26 cellular contexts compared by ENCODE assay signal in genomic region chr16:47490471-47490870, GRCh38. TPM values are rescaled to one million over a fixed set of nuclear protein-coding genes. Genes with fewer than 3 reads are reported as not detected.
DNase-seq lines count a peak whose midpoint lies in the region; ATAC-seq and TF ChIP-seq lines count a peak whose summit lies in the region.
"Had no signal": no experiment of that assay in that cellular context is flagged by ENCODE, and none has a peak within 500 bp of the region (broad histone marks: within the 10 kb centered on the region; RNA-seq: fewer than 3 reads in every experiment).

No MANE protein-coding gene starts in this region.

- intact Hi-C loops in activated B cell treated with CpG ODN at 0.5 μM for 24 hours (cut with micrococcal nuclease), result no loop called here

- DNase-seq in activated B cell treated with CpG ODN at 0.5 μM for 24 hours, result no peak
- DNase-seq in memory B cell (ENCODE audit: low spot score in 2 of 2), result no peak
- no peak for DNase-seq in COLO829 (ENCODE audit: low spot score)
- no peak for DNase-seq in activated effector memory CD4-positive, alpha-beta T cell treated with anti-CD3 and anti-CD28 coated beads, Interleukin-2, amount 50 U/mL, for 16 hours
- no peak for DNase-seq in NCI-H1436 (lab: John Stamatoyannopoulos, UW)
- DNase-seq: C1 segment of cervical spinal cord; CD4-positive, alpha-beta memory T cell; DMS 273 treated with DMSO at 0.1 percent for 48 hours; DMS79; EL; GDM1; NCI-H1048; NCI-H1417; NCI-H1694 treated with DMSO at 0.1 percent for 48 hours; NCI-H2081 treated with DMSO at 0.1 percent for 48 hours; NCI-H2171; NCI-H226; NCI-H510A; NCI-H69; PC-3; SJCRH30; T-cell had no signal

- POLR2A ChIA-PET in activated B cell treated with CpG ODN at 0.5 μM for 24 hours (lab: Charles Lee), result no interaction called here

- no peak overlapping the region for H3K27ac ChIP-seq in BLaER1
- H3K27ac ChIP-seq: KMS-11, SJCRH30 had no signal

- peaks cover 23% of the 10 kb centered on the region for H3K9me3 ChIP-seq in BLaER1

- H3K4me3 Mint-ChIP-seq in IgD-negative memory B cell (peak overlapping the region in 2 of 4 donors; percentile 73 to 83), activated B cell treated with CpG ODN at 0.5 μM for 24 hours (no peak overlapping the region), memory B cell (no peak overlapping the region)

- 0 out of 2 replicates have a peak overlapping the region, but pooled peaks have one; percentile 6 for H3K4me2 ChIP-seq in BLaER1
- H3K4me2 ChIP-seq: KMS-11 had no signal

- no peaks in the 10 kb centered on the region for H3K27me3 Mint-ChIP-seq in IgD-negative memory B cell
- H3K27me3 Mint-ChIP-seq in activated B cell treated with CpG ODN at 0.5 μM for 24 hours, result no peaks in the 10 kb centered on the region
- H3K27me3 Mint-ChIP-seq in memory B cell, result no peaks in the 10 kb centered on the region
- H3K27me3 Mint-ChIP-seq: CD4-positive, alpha-beta memory T cell; T-cell had no signal

- peaks cover 9% of the 10 kb centered on the region for H3K36me3 Mint-ChIP-seq in IgD-negative memory B cell
- peaks cover 37% of the 10 kb centered on the region for H3K36me3 Mint-ChIP-seq in activated B cell treated with CpG ODN at 0.5 μM for 24 hours (ENCODE audit: low read depth)
- H3K36me3 Mint-ChIP-seq in memory B cell, result peaks cover 26% of the 10 kb centered on the region

- H3K9me3 Mint-ChIP-seq in IgD-negative memory B cell (peaks cover 0 to 6% (median 6%) of the 10 kb centered on the region in 3 donors), activated B cell treated with CpG ODN at 0.5 μM for 24 hours (peaks cover 12% of the 10 kb centered on the region), memory B cell (peaks cover 4% of the 10 kb centered on the region)

- CTCF ChIA-PET in activated B cell treated with CpG ODN at 0.5 μM for 24 hours (lab: Charles Lee), result no interaction called here

- peaks cover 39% of the 10 kb centered on the region for H3K4me1 ChIP-seq in BLaER1
- H3K4me1 ChIP-seq: SJCRH30 had no signal

- ATAC-seq in activated B cell treated with CpG ODN at 0.5 μM for 24 hours (ENCODE audit: low read depth), result no peak
- no peak for ATAC-seq in memory B cell (ENCODE audit: low read depth)
- ATAC-seq: PC-3, SK-N-SH treated with all-trans-retinoic acid at 6 μM for 48 hours, T-cell had no signal

- H3K4me1 Mint-ChIP-seq in IgD-negative memory B cell (peaks cover 24 to 34% (median 31%) of the 10 kb centered on the region in 3 donors), activated B cell treated with CpG ODN at 0.5 μM for 24 hours (peaks cover 47% of the 10 kb centered on the region), memory B cell (peaks cover 18% of the 10 kb centered on the region)

- no peaks in the 10 kb centered on the region for H3K27me3 ChIP-seq in BLaER1
- H3K27me3 ChIP-seq: SJCRH30 had no signal

- H3K27ac Mint-ChIP-seq in IgD-negative memory B cell (peak overlapping the region in 2 of 3 donors; percentile 64 to 98), activated B cell treated with CpG ODN at 0.5 μM for 24 hours (peak overlapping the region; percentile 98), memory B cell (peak overlapping the region; percentile 78)
- H3K27ac Mint-ChIP-seq: T-cell had no signal

- H3K9ac ChIP-seq in BLaER1, result no peak overlapping the region
- H3K9ac ChIP-seq: KMS-11 had no signal

- peaks cover 31% of the 10 kb centered on the region for H3K36me3 ChIP-seq in BLaER1
- H3K36me3 ChIP-seq: SJCRH30 had no signal

- no peaks in the 10 kb centered on the region for H4K20me1 ChIP-seq in BLaER1

- no peak for TF ChIP-seq CTCF in activated B cell treated with CpG ODN at 0.5 μM for 24 hours (IDR thresholded peaks at IDR 0.05)

- no peak overlapping the region for H3K4me3 ChIP-seq in BLaER1
- H3K4me3 ChIP-seq: SJCRH30 had no signal

RNA-seq across cellular contexts. Expression of gene PHKB, which starts 29.3 kb away (rescaled TPM):
- polyA plus RNA-seq in IgD-negative memory B cell, result 52.2 TPM
- 94.8 and 110 TPM in 2 replicates for total RNA-seq in activated B cell treated with CpG ODN at 0.5 μM for 24 hours

RNA-seq across cellular contexts. Expression of gene ITFG1, which starts 29.6 kb away (rescaled TPM):
- 18.1 TPM for polyA plus RNA-seq in IgD-negative memory B cell
- 23.8 and 30.9 TPM in 2 replicates for total RNA-seq in activated B cell treated with CpG ODN at 0.5 μM for 24 hours
